In the genomic region with DNA sequence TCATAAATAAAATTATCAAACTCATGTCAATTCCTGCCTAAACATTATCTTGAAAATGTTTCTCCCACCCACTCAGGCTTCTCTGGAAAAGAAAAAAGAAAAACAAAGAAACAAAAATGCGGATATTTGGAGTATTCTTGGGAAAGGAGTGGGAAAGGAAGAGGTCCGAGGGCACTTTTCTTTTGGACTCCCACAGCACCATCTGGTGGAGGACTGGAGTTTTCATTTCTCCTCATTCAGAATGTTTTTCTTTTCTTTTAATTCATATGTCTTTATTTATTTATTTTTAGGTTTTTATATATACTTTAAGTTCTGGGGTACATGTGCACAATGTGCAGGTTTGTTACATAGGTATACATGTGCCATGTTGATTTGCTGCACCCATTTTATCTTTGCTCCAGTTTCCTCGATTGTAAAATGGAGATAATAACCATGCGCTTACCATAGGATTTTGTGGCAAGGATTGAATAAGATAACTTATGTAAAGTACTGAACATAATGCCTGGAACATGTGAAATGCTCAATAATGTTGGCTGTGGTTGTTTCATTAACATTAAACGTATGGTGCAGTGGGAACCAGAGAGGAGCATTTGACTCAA, we compare ENCODE assay signal across 9 cellular contexts. TPM values are rescaled to one million over a fixed set of nuclear protein-coding genes. Genes with fewer than 3 reads are reported as not detected.
DNase-seq lines count a peak whose midpoint lies in the region; ATAC-seq and TF ChIP-seq lines count a peak whose summit lies in the region.
"Had no signal": no experiment of that assay in that cellular context is flagged by ENCODE, and none has a peak within 500 bp of the region (broad histone marks: within the 10 kb centered on the region; RNA-seq: fewer than 3 reads in every experiment).

No MANE protein-coding gene starts in this region.

- H3K36me3 ChIP-seq in GM06990 (ENCODE audit: control insufficient read depth, insufficient read depth, low read length) (no peaks in the 10 kb centered on the region), ascending aorta (no peaks in the 10 kb centered on the region)

- no peaks in the 10 kb centered on the region for H3K4me1 ChIP-seq in ascending aorta

- DNase-seq in GM06990 (ENCODE audit: extremely low read depth, insufficient read length) (no peak), NAMALWA (ENCODE audit: low spot score) (peak; percentile 20), endothelial cell (ENCODE audit: low spot score) (peak; percentile 23), progenitor cell of endocrine pancreas (ENCODE audit: low spot score, unreplicated experiment) (peak; percentile 18), ascending aorta (ENCODE audit: low spot score in 2 of 2) (no peak), kidney glomerular epithelial cell (lab: John Stamatoyannopoulos, UW) (no peak)
- DNase-seq: activated CD4-positive, alpha-beta T cell treated with anti-CD3 and anti-CD28 coated beads for 4 hours had no signal

- intact Hi-C loops in ascending aorta (cut with DNase I), result loop anchor here (2.0 kb wide), 1 partner anchor 148 kb away; no protein-coding TSS in a partner anchor

- H3K27me3 Mint-ChIP-seq in endothelial cell (ENCODE audit: unreplicated experiment), result no peaks in the 10 kb centered on the region
- no peaks in the 10 kb centered on the region for H3K27me3 Mint-ChIP-seq in progenitor cell of endocrine pancreas

- ATAC-seq in GM19463 (IDR thresholded peaks at IDR 0.05; ENCODE audit: unreplicated experiment), result no peak

- H3K4me3 Mint-ChIP-seq in endothelial cell (ENCODE audit: unreplicated experiment), result no peak overlapping the region
- H3K4me3 Mint-ChIP-seq in progenitor cell of endocrine pancreas (ENCODE audit: low read depth), result no peak overlapping the region

- peak; percentile 39 for TF ChIP-seq CTCF in GM06990 (IDR thresholded peaks at IDR 0.05; ENCODE audit: insufficient read depth, low read length, poor library complexity, severe bottlenecking)
- peak; percentile 61 for TF ChIP-seq CTCF in endothelial cell (IDR thresholded peaks at IDR 0.05; ENCODE audit: unreplicated experiment)
- TF ChIP-seq CTCF in progenitor cell of endocrine pancreas (IDR thresholded peaks at IDR 0.05; ENCODE audit: unreplicated experiment), result peak; percentile 89
- TF ChIP-seq CTCF in ascending aorta (IDR thresholded peaks at IDR 0.05), result peak in 1 of 3 experiments; percentile 37

- H3K4me3 ChIP-seq in GM06990 (replicated peaks; ENCODE audit: low read depth, low read length), result no peak overlapping the region
- no peak overlapping the region for H3K4me3 ChIP-seq in ascending aorta

- peaks cover 9% of the 10 kb centered on the region for H3K4me1 Mint-ChIP-seq in endothelial cell (ENCODE audit: unreplicated experiment)
- peaks cover 1% of the 10 kb centered on the region for H3K4me1 Mint-ChIP-seq in progenitor cell of endocrine pancreas (ENCODE audit: low read depth)

- no peaks in the 10 kb centered on the region for H3K9me3 Mint-ChIP-seq in endothelial cell (ENCODE audit: unreplicated experiment)
- no peaks in the 10 kb centered on the region for H3K9me3 Mint-ChIP-seq in progenitor cell of endocrine pancreas (ENCODE audit: low read depth)

- no peak overlapping the region for H3K27ac ChIP-seq in ascending aorta

- no peaks in the 10 kb centered on the region for H3K9me3 ChIP-seq in ascending aorta

- H3K27me3 ChIP-seq in GM06990 (replicated peaks; ENCODE audit: control insufficient read depth, insufficient read depth, low read length) (no peaks in the 10 kb centered on the region), ascending aorta (no peaks in the 10 kb centered on the region)

- H3K27ac Mint-ChIP-seq in endothelial cell (ENCODE audit: unreplicated experiment) (no peak overlapping the region), progenitor cell of endocrine pancreas (no peak overlapping the region)

- H3K36me3 Mint-ChIP-seq in endothelial cell (ENCODE audit: low read depth, unreplicated experiment) (peaks cover 5% of the 10 kb centered on the region), progenitor cell of endocrine pancreas (ENCODE audit: insufficient read depth) (no peaks in the 10 kb centered on the region)

RNA-seq across cellular contexts. Expression of a gene that starts 8.0 kb away (rescaled TPM):
- total RNA-seq in endothelial cell (ENCODE audit: unreplicated experiment) (9.4 TPM), progenitor cell of endocrine pancreas (10.8 and 11.3 TPM in 2 replicates), ascending aorta (not detected)
- total RNA-seq: glomerular endothelial cell had no signal

Comparison
In these comparisons a context has a peak if more than half of its experiments do, and no peak if none do; other contexts are left out.
1. DNase-seq: peak in NAMALWA (single experiment), endothelial cell (single experiment) and progenitor cell of endocrine pancreas (single experiment); none in GM06990 (single experiment), ascending aorta (0 of 2) and kidney glomerular epithelial cell (single experiment).
2. RNA of a gene that starts 8.0 kb away (total RNA-seq): 10.8 to 11.3 TPM in progenitor cell of endocrine pancreas and 9.4 TPM in endothelial cell (single experiment); not detected in ascending aorta (single experiment); every median in the first group is over 10 times any median in the second.